12 cellular contexts compared by ENCODE assay signal in the genomic region with DNA sequence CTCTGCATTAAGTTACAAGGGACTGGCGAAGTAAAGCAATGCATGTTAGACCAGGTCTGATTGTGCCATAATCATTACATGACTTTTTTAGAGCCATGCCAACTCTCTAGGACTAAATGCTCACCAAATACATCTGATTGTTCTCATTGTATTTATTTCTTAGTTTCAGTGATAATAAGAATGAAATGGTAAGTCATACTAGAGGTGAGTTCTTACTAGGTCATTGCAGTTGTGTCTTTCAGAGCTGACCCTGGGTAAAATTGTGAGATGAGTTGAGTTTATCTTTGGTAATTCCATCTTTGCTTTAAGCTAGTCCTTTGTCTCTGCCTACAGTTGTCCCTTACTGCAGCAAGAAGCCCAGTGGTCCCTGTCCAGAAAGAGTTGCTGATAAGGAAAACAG.
"Had no signal": no experiment of that assay in that cellular context is flagged by ENCODE, and none has a peak within 500 bp of the region (broad histone marks: within the 10 kb centered on the region; RNA-seq: fewer than 3 reads in every experiment).

No MANE protein-coding gene starts in this region.

- H3K9me3 ChIP-seq: SJSA1, suprapubic skin, upper lobe of left lung had no signal

- H3K36me3 Mint-ChIP-seq: naive B cell; stimulated activated memory B cell treated with anti-CD40 and anti-IgM and Interleukin-4, amounts not matched to agents 10 μg/mL and 1 μg/mL and 100 μg/mL, for 72 hours had no signal

- H3K4me2 ChIP-seq: smooth muscle cell had no signal

- H3K4me1 Mint-ChIP-seq: stimulated activated memory B cell treated with anti-CD40 and anti-IgM and Interleukin-4, amounts not matched to agents 10 μg/mL and 1 μg/mL and 100 μg/mL, for 72 hours had no signal

- H3K4me3 Mint-ChIP-seq: naive B cell; stimulated activated memory B cell treated with anti-CD40 and anti-IgM and Interleukin-4, amounts not matched to agents 10 μg/mL and 1 μg/mL and 100 μg/mL, for 72 hours had no signal

- H3K4me3 ChIP-seq: cardiac muscle cell, SJSA1, smooth muscle cell, suprapubic skin, upper lobe of left lung had no signal

- H3K27ac ChIP-seq: cardiac muscle cell, SJSA1, suprapubic skin, upper lobe of left lung had no signal

- DNase-seq: activated CD4-positive, alpha-beta T cell treated with anti-CD3 and anti-CD28 coated beads for 4 hours; head of caudate nucleus; naive B cell; right cardiac atrium; SW 1271; T-helper 9 cell; upper lobe of left lung had no signal

- H3K27ac Mint-ChIP-seq: naive B cell; stimulated activated memory B cell treated with anti-CD40 and anti-IgM and Interleukin-4, amounts not matched to agents 10 μg/mL and 1 μg/mL and 100 μg/mL, for 72 hours had no signal

- ATAC-seq: right cardiac atrium; stimulated activated memory B cell treated with anti-CD40 and anti-IgM and Interleukin-4, amounts not matched to agents 10 μg/mL and 1 μg/mL and 100 μg/mL, for 72 hours had no signal

- H3K36me3 ChIP-seq: cardiac muscle cell, SJSA1, suprapubic skin, upper lobe of left lung had no signal

- H3K27me3 ChIP-seq: cardiac muscle cell, SJSA1, suprapubic skin, upper lobe of left lung had no signal

- H3K9me3 Mint-ChIP-seq: naive B cell; stimulated activated memory B cell treated with anti-CD40 and anti-IgM and Interleukin-4, amounts not matched to agents 10 μg/mL and 1 μg/mL and 100 μg/mL, for 72 hours had no signal
